ENCODE assay signal across 8 cellular contexts in the genomic region with DNA sequence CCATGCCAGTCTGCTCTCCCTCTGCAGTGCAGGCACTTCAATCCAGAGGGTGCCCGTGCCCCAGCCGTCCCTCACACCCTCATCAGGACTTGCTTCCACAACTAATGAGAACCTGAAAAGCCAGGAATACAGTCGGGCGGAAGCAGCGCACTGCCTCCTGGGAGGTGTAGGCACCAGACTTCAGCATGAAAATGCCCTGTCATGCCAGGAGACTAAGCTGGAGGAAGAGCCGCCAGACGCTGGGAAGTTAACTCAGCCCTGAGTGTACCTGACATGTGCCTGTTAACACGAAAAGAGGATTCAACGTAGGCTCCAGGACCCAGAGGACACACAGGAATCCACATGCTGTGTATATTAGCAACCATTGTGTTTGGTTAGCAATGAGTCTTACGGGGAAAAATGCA. TPM values are rescaled to one million over a fixed set of nuclear protein-coding genes. Genes with fewer than 3 reads are reported as not detected.
DNase-seq lines count a peak whose midpoint lies in the region; ATAC-seq, FAIRE-seq and TF ChIP-seq lines count a peak whose summit lies in the region.
"Had no signal": no experiment of that assay in that cellular context is flagged by ENCODE, and none has a peak within 500 bp of the region (broad histone marks: within the 10 kb centered on the region; RNA-seq: fewer than 3 reads in every experiment).

No MANE protein-coding gene starts in this region.

- intact Hi-C loops in dendritic cell treated with granulocyte-macrophage colony-stimulating factor and Interleukin-4, amounts not matched to agents 40 ng/mL and 50 ng/mL, for 4 days (cut with micrococcal nuclease), result loop anchor here (5.0 kb wide), 1 partner anchor 103 kb away; no protein-coding TSS in a partner anchor
- intact Hi-C loops in lower leg skin (cut with DNase I; ENCODE audit: low total_unique reads), result no loop called here
- intact Hi-C loops in thyroid gland (cut with DNase I), result no loop called here

- H3K36me3 ChIP-seq in thyroid gland, result no peaks in the 10 kb centered on the region

- no peaks in the 10 kb centered on the region for H3K4me1 ChIP-seq in thyroid gland

- H3K4me3 ChIP-seq in lower leg skin (ENCODE audit: low read depth, poor library complexity, severe bottlenecking), result no peak overlapping the region
- no peak overlapping the region for H3K4me3 ChIP-seq in thyroid gland (replicated peaks in 1 of 3)

- no peaks in the 10 kb centered on the region for H3K9me3 ChIP-seq in thyroid gland

- H3K27ac Mint-ChIP-seq in dendritic cell treated with granulocyte-macrophage colony-stimulating factor and Interleukin-4, amounts not matched to agents 40 ng/mL and 50 ng/mL, for 4 days, result peak overlapping the region; percentile 86

- H3K27me3 Mint-ChIP-seq in dendritic cell treated with granulocyte-macrophage colony-stimulating factor and Interleukin-4, amounts not matched to agents 40 ng/mL and 50 ng/mL, for 4 days, result no peaks in the 10 kb centered on the region

- peaks cover 22% of the 10 kb centered on the region for H3K4me1 Mint-ChIP-seq in dendritic cell treated with granulocyte-macrophage colony-stimulating factor and Interleukin-4, amounts not matched to agents 40 ng/mL and 50 ng/mL, for 4 days (ENCODE audit: low read depth)

- H3K27ac ChIP-seq in thyroid gland, result no peak overlapping the region

- H3K36me3 Mint-ChIP-seq in dendritic cell treated with granulocyte-macrophage colony-stimulating factor and Interleukin-4, amounts not matched to agents 40 ng/mL and 50 ng/mL, for 4 days (ENCODE audit: low read depth), result no peaks in the 10 kb centered on the region

- TF ChIP-seq POLR2A in lower leg skin (IDR thresholded peaks at IDR 0.05), result no peak
- no peak for TF ChIP-seq POLR2A in thyroid gland (IDR thresholded peaks at IDR 0.05)
- no peak for TF ChIP-seq POLR2A in GM12891 (IDR thresholded peaks at IDR 0.05; ENCODE audit: low read depth, low read length)

- ATAC-seq in HG02981 (IDR thresholded peaks at IDR 0.05; ENCODE audit: unreplicated experiment), result no peak

- H3K9me3 Mint-ChIP-seq in dendritic cell treated with granulocyte-macrophage colony-stimulating factor and Interleukin-4, amounts not matched to agents 40 ng/mL and 50 ng/mL, for 4 days, result no peaks in the 10 kb centered on the region

- peak; percentile 75 for DNase-seq in M059J (ENCODE audit: low read depth)
- peak; percentile 62 to 92 for DNase-seq in lower leg skin (ENCODE audit: low spot score in 2 of 2)
- peak; percentile 52 to 58 for DNase-seq in thyroid gland
- no peak for DNase-seq in activated CD4-positive, alpha-beta T cell treated with anti-CD3 and anti-CD28 coated beads, Interleukin-2, amount 50 U/mL, for 48 hours
- no peak for DNase-seq in GM12891 (ENCODE audit: insufficient read length, low spot score)

- FAIRE-seq in GM12891 (lab: Jason Lieb, UNC), result no peak
- FAIRE-seq: HTR-8/SVneo had no signal

- no peak for TF ChIP-seq CTCF in lower leg skin (IDR thresholded peaks at IDR 0.05)
- no peak for TF ChIP-seq CTCF in thyroid gland (IDR thresholded peaks at IDR 0.05)

- WGBS in lower leg skin, 2 donors, result 14 to 32% methylated on average over 10 of the region's 10 CpGs
- 25 to 35% methylated on average over 10 of the region's 10 CpGs for WGBS in thyroid gland, 2 donors

- H3K4me3 Mint-ChIP-seq in dendritic cell treated with granulocyte-macrophage colony-stimulating factor and Interleukin-4, amounts not matched to agents 40 ng/mL and 50 ng/mL, for 4 days, result peak overlapping the region; percentile 66

- H3K27me3 ChIP-seq in thyroid gland, result no peaks in the 10 kb centered on the region

TF ChIP-seq in GM12891, 5 proteins besides CTCF, POLR2A, EP300 and RAD21:
- no peak for TF ChIP-seq POLR2AphosphoS5 (IDR thresholded peaks at IDR 0.05; ENCODE audit: low read depth, low read length)
- no peak for TF ChIP-seq PAX5 (IDR thresholded peaks at IDR 0.05; ENCODE audit: insufficient read depth, low read length, severe bottlenecking)
- TF ChIP-seq SPI1 (IDR thresholded peaks at IDR 0.05; ENCODE audit: low read depth, low read length), result no peak
- TF ChIP-seq TAF1 (IDR thresholded peaks at IDR 0.05; ENCODE audit: low read depth, low read length), result no peak
- no peak for TF ChIP-seq POU2F2 (IDR thresholded peaks at IDR 0.05; ENCODE audit: low read depth, low read length)

RNA-seq across cellular contexts. Expression of a gene that starts 40.0 kb away (rescaled TPM):
- 9.6 and 12.0 TPM in 2 replicates for total RNA-seq in M059J (2014; rRNA removed; shearing (Covaris generic))
- total RNA-seq in lower leg skin (10 to 100 TPM in 1 of 4 donors, 1 to 10 TPM in 3; 3.8 to 16.5 (median 6.8) TPM), thyroid gland (10 to 100 TPM in 3 of 4 donors, 1 to 10 TPM in 1; 8.7 to 26.7 (median 19.9) TPM)
- 22.0 TPM for polyA plus RNA-seq in GM12891 (2012; ENCODE audit: low read depth, missing spikeins)

Comparison
In these comparisons a context has a peak if more than half of its experiments do, and no peak if none do; other contexts are left out.
1. DNase-seq: peak in M059J (single experiment), lower leg skin (2 of 2) and thyroid gland (2 of 2); none in activated CD4-positive, alpha-beta T cell treated with anti-CD3 and anti-CD28 coated beads, Interleukin-2, amount 50 U/mL, for 48 hours (0 of 2) and GM12891 (single experiment).